In genomic region chr17:50087246-50087911, GRCh38 we compare ENCODE assay signal across 8 cellular contexts. TPM values are rescaled to one million over a fixed set of nuclear protein-coding genes. Genes with fewer than 3 reads are reported as not detected.
DNase-seq lines count a peak whose midpoint lies in the region; ATAC-seq and TF ChIP-seq lines count a peak whose summit lies in the region.

No MANE protein-coding gene starts in this region.

- H3K36me3 ChIP-seq in gastroesophageal sphincter: peaks cover 0 to 54% of the 10 kb centered on the region in 2 donors
- peaks cover 0 to 48% of the 10 kb centered on the region in 2 donors for H3K36me3 ChIP-seq in psoas muscle (ENCODE audit: insufficient read depth in 1 of 2, low read depth in 1 of 2)

- WGBS in gastroesophageal sphincter (ENCODE audit: low coverage in 1 of 2), 2 donors: 60 to 82% methylated on average over 2 of the region's 10 CpGs
- 38 to 62% (median 40%) methylated on average over 6 to 10 of the region's 10 CpGs for WGBS in psoas muscle, 3 donors

- TF ChIP-seq EP300 in gastroesophageal sphincter (IDR thresholded peaks at IDR 0.05): no peak

- in situ Hi-C loops in SK-MEL-5 (cut with HindIII; ENCODE audit: low pct_unique_long_range_greater_than_20kb, low sequenced_read_pairs): no loop called here

- H3K4me3 ChIP-seq in gastroesophageal sphincter (no peak overlapping the region), psoas muscle (no peak overlapping the region)

- H3K9me3 ChIP-seq in gastroesophageal sphincter (no peaks in the 10 kb centered on the region), psoas muscle (no peaks in the 10 kb centered on the region)

- ATAC-seq in gastroesophageal sphincter (peak; percentile 83), psoas muscle (peak; percentile 88 to 94 (median 91)), GM21526 (IDR thresholded peaks at IDR 0.05; ENCODE audit: low FRiP score, unreplicated experiment) (no peak)

- no peaks in the 10 kb centered on the region for H3K27me3 ChIP-seq in gastroesophageal sphincter
- H3K27me3 ChIP-seq in psoas muscle (ENCODE audit: insufficient read depth in 3 of 3, low read length in 2 of 3): no peaks in the 10 kb centered on the region

- intact Hi-C loops in psoas muscle (cut with DNase I): loop anchor here (1.0 to 2.0 kb wide), 2 partner anchors 60 to 61 kb away; no protein-coding TSS in a partner anchor

- peak overlapping the region in 1 of 4 donors; percentile 50 for H3K27ac ChIP-seq in gastroesophageal sphincter
- no peak overlapping the region for H3K27ac ChIP-seq in psoas muscle

- no peaks in the 10 kb centered on the region for H3K4me1 ChIP-seq in gastroesophageal sphincter
- no peaks in the 10 kb centered on the region for H3K4me1 ChIP-seq in psoas muscle

- DNase-seq in SIG-M5 treated with dmso at 0.1 percent for 504 hours (lab: John Stamatoyannopoulos, UW; ENCODE audit: unreplicated experiment): peak; percentile 67
- no peak for DNase-seq in SIG-M5 (lab: John Stamatoyannopoulos, UW)
- peak; percentile 67 for DNase-seq in LHCN-M2 (ENCODE audit: low read depth)
- DNase-seq in SK-MEL-5 (ENCODE audit: low read depth, low spot score): peak; percentile 78
- peak; percentile 91 for DNase-seq in activated effector memory CD4-positive, alpha-beta T cell treated with anti-CD3 and anti-CD28 coated beads, Interleukin-2, amount 50 U/mL, for 16 hours
- DNase-seq in psoas muscle: peak; percentile 75 to 85

- TF ChIP-seq CTCF in gastroesophageal sphincter (IDR thresholded peaks at IDR 0.05) (peak; percentile 93 to 98 (median 94)), psoas muscle (IDR thresholded peaks at IDR 0.05) (peak; percentile 98)

- TF ChIP-seq POLR2A in gastroesophageal sphincter (IDR thresholded peaks at IDR 0.05): no peak

RNA-seq across cellular contexts. Expression of gene PDK2, which starts 7.8 kb away (rescaled TPM):
- total RNA-seq in LHCN-M2 (2014; rRNA removed): 22.3 and 22.5 TPM in 2 replicates
- polyA plus RNA-seq in LHCN-M2 (2012): 29.7 TPM
- 9.5 TPM in 2 replicates for total RNA-seq in SK-MEL-5 (2014; rRNA removed; shearing (Covaris generic))
- 14.4 and 14.6 TPM in 2 replicates for polyA plus RNA-seq in SK-MEL-5 (2015; cell fraction: cytosol; rRNA removed)
- 16.1 and 34.6 TPM in 2 replicates for polyA plus RNA-seq in SK-MEL-5 (2015; cell fraction: nucleus; rRNA removed)
- total RNA-seq in gastroesophageal sphincter: 10 to 100 TPM; 31.6 to 70.6 (median 58.1) TPM
- total RNA-seq in psoas muscle: 100 to 1,000 TPM in 2 of 4 donors, 10 to 100 TPM in 2; 79.3 to 213 (median 110) TPM
- polyA plus RNA-seq in psoas muscle: 10 to 100 TPM; 50.3 to 99.4 (median 55.2) TPM

RNA-seq across cellular contexts. Expression of gene ITGA3, which starts 31.5 kb away (rescaled TPM):
- total RNA-seq in LHCN-M2 (2014; rRNA removed) (382 and 426 TPM in 2 replicates), gastroesophageal sphincter (100 to 1,000 TPM in 3 of 4 donors, 10 to 100 TPM in 1; 62.4 to 131 (median 124) TPM), psoas muscle (10 to 100 TPM in 3 of 4 donors, 1 to 10 TPM in 1; 7.8 to 21.9 (median 15.0) TPM)
- polyA plus RNA-seq in LHCN-M2 (2012): 567 TPM
- total RNA-seq in SK-MEL-5 (2014; rRNA removed; shearing (Covaris generic)): 25.1 and 29.1 TPM in 2 replicates
- polyA plus RNA-seq in SK-MEL-5 (2015; cell fraction: cytosol; rRNA removed): 53.9 and 57.1 TPM in 2 replicates
- polyA plus RNA-seq in SK-MEL-5 (2015; cell fraction: nucleus; rRNA removed): 34.1 and 38.5 TPM in 2 replicates
- 10 to 100 TPM in 1 of 3 donors, 1 to 10 TPM in 2; 4.9 to 21.5 (median 5.6) TPM for polyA plus RNA-seq in psoas muscle

RNA-seq across cellular contexts. Expression of gene SAMD14, which starts 42.6 kb away (rescaled TPM):
- total RNA-seq in LHCN-M2 (2014; rRNA removed) (1.1 and 1.6 TPM in 2 replicates), gastroesophageal sphincter (1 to 10 TPM; 1.3 to 2.8 (median 2.3) TPM), psoas muscle (1 to 10 TPM in 3 of 4 donors, under 1 TPM in 1; 0.55 to 2.7 (median 1.3) TPM)
- 2.3 TPM for polyA plus RNA-seq in LHCN-M2 (2012)
- 0.03 TPM in 1 of 2 replicates, not detected in the other for total RNA-seq in SK-MEL-5 (2014; rRNA removed; shearing (Covaris generic))
- polyA plus RNA-seq in SK-MEL-5 (2015; cell fraction: cytosol; rRNA removed): 0.58 and 1.5 TPM in 2 replicates
- polyA plus RNA-seq in SK-MEL-5 (2015; cell fraction: nucleus; rRNA removed): 0.21 TPM in 1 of 2 replicates, not detected in the other
- 1 to 10 TPM in 1 of 3 donors, under 1 TPM in 2; 0.64 to 1.3 (median 0.98) TPM for polyA plus RNA-seq in psoas muscle
